8 cellular contexts compared by ENCODE assay signal in the genomic region with DNA sequence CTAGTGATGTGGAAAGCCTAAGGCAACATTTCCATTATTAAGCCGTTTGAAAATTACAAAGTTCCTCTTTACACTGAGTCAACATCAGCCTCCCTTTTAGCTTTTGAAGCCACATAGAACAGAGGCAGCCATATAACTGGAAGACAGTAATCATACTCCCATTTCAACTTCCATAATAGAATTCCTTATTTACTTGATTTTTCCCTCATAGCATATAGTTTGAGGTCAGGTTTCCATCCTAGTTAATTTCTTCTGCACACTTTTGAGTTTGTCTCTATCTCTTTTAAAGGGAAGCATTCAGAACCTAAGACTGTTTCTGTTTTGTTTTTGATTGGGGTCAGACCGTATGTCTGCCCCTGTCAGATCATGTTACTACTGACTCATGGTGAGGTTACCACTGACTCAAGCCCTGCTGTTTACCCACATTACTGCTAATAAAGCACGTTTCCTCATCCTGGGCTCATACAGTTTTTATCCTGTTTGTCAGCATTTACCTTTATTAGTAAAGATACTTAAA.
DNase-seq lines count a peak whose midpoint lies in the region; ATAC-seq, FAIRE-seq and TF ChIP-seq lines count a peak whose summit lies in the region.

No MANE protein-coding gene starts in this region.

- H3K9ac ChIP-seq in kidney (ENCODE audit: low read length in 2 of 2) = no peak overlapping the region

- peak overlapping the region; percentile 68 for H3K4me2 ChIP-seq in A549

- no peak for FAIRE-seq in A549 (lab: Jason Lieb, UNC)
- no peak for FAIRE-seq in kidney (lab: Jason Lieb, UNC)

- WGBS in A549 (ENCODE audit: missing lambda C conversion rate) = 4% methylated on average over 3 of the region's 3 CpGs

- TF ChIP-seq CTCF in A549 (IDR thresholded peaks at IDR 0.05) (no peak), kidney (IDR thresholded peaks at IDR 0.05; ENCODE audit: borderline replicate concordance, extremely low read depth, insufficient read depth) (no peak)

- POLR2A ChIA-PET in A549 (lab: Yijun Ruan, JAX) = no interaction called here

- peak; percentile 85 to 89 for ATAC-seq in A549
- ATAC-seq in GM18508 (IDR thresholded peaks at IDR 0.05; ENCODE audit: insufficient read depth, unreplicated experiment) = peak; percentile 68
- ATAC-seq in HG03469 (IDR thresholded peaks at IDR 0.05; ENCODE audit: unreplicated experiment) = peak; percentile 32
- ATAC-seq in GM18873 (IDR thresholded peaks at IDR 0.05; ENCODE audit: low FRiP score, unreplicated experiment) = no peak

- H3K4me3 ChIP-seq in A549 (no peak overlapping the region), kidney (ENCODE audit: low read length in 2 of 2) (no peak overlapping the region)

- intact Hi-C loops in kidney (cut with DNase I) = loop anchor here (10.0 kb wide), 1 partner anchor 300 kb away; no protein-coding TSS in a partner anchor

- TF ChIP-seq RAD21 in A549 (conservative IDR thresholded peaks at IDR 0.05 in 1 of 2, IDR thresholded peaks at IDR 0.05 in 1 of 2) = no peak; a peak in 1 of 5 replicates

- TF ChIP-seq POLR2A in A549 (IDR thresholded peaks at IDR 0.05; ENCODE audit: low read length) = no peak

- DNase-seq in A549 (ENCODE audit: low read depth in 1 of 2, low spot score in 1 of 2) = peak; percentile 66 to 76
- DNase-seq in SW480 (ENCODE audit: low spot score) = peak; percentile 81
- DNase-seq in hepatic stellate cell (ENCODE audit: low spot score) = peak; percentile 57
- no peak for DNase-seq in NCI-H146 treated with DMSO at 0.1 percent for 48 hours (lab: John Stamatoyannopoulos, UW; ENCODE audit: unreplicated experiment)
- DNase-seq in kidney = no peak

- H3K4me1 ChIP-seq in A549 = peaks cover 53% of the 10 kb centered on the region
- H3K4me1 ChIP-seq in kidney (ENCODE audit: control insufficient read depth in 1 of 2, insufficient read depth in 1 of 2, low read depth in 1 of 2, low read length in 2 of 2) = peaks cover 0 to 3% of the 10 kb centered on the region in 2 donors

- no peaks in the 10 kb centered on the region for H3K9me3 ChIP-seq in A549
- H3K9me3 ChIP-seq in kidney (ENCODE audit: control insufficient read depth in 1 of 2, low read length in 2 of 2) = no peaks in the 10 kb centered on the region

- CTCF ChIA-PET in A549 (lab: Yijun Ruan, JAX) = interaction anchor here (1.0 to 1.3 kb wide), 3 partner anchors 9 to 233 kb away, joined by 3 to 4 read pairs (median 3); no protein-coding TSS in a partner anchor

- TF ChIP-seq EP300 in A549 (IDR thresholded peaks at IDR 0.05) = peak; percentile 21 to 61; a peak in 3 of 5 replicates

- H3K36me3 ChIP-seq in kidney (ENCODE audit: control insufficient read depth in 1 of 2, insufficient read depth in 2 of 2, low read length in 2 of 2) = no peaks in the 10 kb centered on the region

- peak overlapping the region; percentile 55 to 74 for H3K27ac ChIP-seq in A549
- no peak overlapping the region for H3K27ac ChIP-seq in kidney (ENCODE audit: low read depth in 2 of 2, low read length in 2 of 2)

TF ChIP-seq in A549, 52 proteins besides CTCF, POLR2A, EP300 and RAD21:
- TF ChIP-seq JUNB (IDR thresholded peaks at IDR 0.05) (peak; percentile 89), TP53 (CRISPR knock-in tag; IDR thresholded peaks at IDR 0.05) (no peak), CHD2 (IDR thresholded peaks at IDR 0.05; ENCODE audit: low read length, partially characterized antibody) (no peak), JUN (IDR thresholded peaks at IDR 0.05) (peak; percentile 53 to 56; a peak in 2 of 5 replicates), TFCP2L1 (CRISPR knock-in tag; IDR thresholded peaks at IDR 0.05) (no peak), BHLHE40 (IDR thresholded peaks at IDR 0.05; ENCODE audit: low read depth, low read length) (peak; percentile 13; the same call in 1 of the 2 replicates), HOXA7 (CRISPR knock-in tag; IDR thresholded peaks at IDR 0.05) (no peak), CEBPB (IDR thresholded peaks at IDR 0.05) (peak in 1 of 2 experiments; percentile 68; a peak in 3 of 4 replicates), MAFK (IDR thresholded peaks at IDR 0.05; ENCODE audit: partially characterized antibody) (peak; percentile 76), KDM1A (IDR thresholded peaks at IDR 0.05; ENCODE audit: low read depth) (no peak), GATA3 (IDR thresholded peaks at IDR 0.05; ENCODE audit: borderline replicate concordance) (peak; percentile 85), FOSL2 (IDR thresholded peaks at IDR 0.05) (peak; percentile 86), FOSL2 (CRISPR knock-in tag; IDR thresholded peaks at IDR 0.05) (peak; percentile 95), FOXS1 (CRISPR knock-in tag; IDR thresholded peaks at IDR 0.05) (peak; percentile 48; the same call in 1 of the 2 replicates)
- TF ChIP-seq, protein P1, sequence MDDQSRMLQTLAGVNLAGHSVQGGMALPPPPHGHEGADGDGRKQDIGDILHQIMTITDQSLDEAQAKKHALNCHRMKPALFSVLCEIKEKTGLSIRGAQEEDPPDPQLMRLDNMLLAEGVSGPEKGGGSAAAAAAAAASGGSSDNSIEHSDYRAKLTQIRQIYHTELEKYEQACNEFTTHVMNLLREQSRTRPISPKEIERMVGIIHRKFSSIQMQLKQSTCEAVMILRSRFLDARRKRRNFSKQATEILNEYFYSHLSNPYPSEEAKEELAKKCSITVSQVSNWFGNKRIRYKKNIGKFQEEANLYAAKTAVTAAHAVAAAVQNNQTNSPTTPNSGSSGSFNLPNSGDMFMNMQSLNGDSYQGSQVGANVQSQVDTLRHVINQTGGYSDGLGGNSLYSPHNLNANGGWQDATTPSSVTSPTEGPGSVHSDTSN (IDR thresholded peaks at IDR 0.05) = no peak
- TF ChIP-seq, protein P2, sequence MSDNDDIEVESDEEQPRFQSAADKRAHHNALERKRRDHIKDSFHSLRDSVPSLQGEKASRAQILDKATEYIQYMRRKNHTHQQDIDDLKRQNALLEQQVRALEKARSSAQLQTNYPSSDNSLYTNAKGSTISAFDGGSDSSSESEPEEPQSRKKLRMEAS (IDR thresholded peaks at IDR 0.05) = peak; percentile 78
- TF ChIP-seq, protein P3, sequence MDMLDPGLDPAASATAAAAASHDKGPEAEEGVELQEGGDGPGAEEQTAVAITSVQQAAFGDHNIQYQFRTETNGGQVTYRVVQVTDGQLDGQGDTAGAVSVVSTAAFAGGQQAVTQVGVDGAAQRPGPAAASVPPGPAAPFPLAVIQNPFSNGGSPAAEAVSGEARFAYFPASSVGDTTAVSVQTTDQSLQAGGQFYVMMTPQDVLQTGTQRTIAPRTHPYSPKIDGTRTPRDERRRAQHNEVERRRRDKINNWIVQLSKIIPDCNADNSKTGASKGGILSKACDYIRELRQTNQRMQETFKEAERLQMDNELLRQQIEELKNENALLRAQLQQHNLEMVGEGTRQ (IDR thresholded peaks at IDR 0.05) = no peak
- TF ChIP-seq, protein P4, sequence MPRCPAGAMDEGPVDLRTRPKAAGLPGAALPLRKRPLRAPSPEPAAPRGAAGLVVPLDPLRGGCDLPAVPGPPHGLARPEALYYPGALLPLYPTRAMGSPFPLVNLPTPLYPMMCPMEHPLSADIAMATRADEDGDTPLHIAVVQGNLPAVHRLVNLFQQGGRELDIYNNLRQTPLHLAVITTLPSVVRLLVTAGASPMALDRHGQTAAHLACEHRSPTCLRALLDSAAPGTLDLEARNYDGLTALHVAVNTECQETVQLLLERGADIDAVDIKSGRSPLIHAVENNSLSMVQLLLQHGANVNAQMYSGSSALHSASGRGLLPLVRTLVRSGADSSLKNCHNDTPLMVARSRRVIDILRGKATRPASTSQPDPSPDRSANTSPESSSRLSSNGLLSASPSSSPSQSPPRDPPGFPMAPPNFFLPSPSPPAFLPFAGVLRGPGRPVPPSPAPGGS (IDR thresholded peaks at IDR 0.05) = 0 out of 3 replicates have a peak, but pooled peaks have one; percentile 40
TF ChIP-seq in A549: peak in this region for 10.

Comparison
In these comparisons a context has a peak if more than half of its experiments do, and no peak if none do; other contexts are left out.
1. DNase-seq: peak in A549 (2 of 2), SW480 (single experiment) and hepatic stellate cell (single experiment); none in NCI-H146 treated with DMSO at 0.1 percent for 48 hours (single experiment) and kidney (single experiment).
2. H3K27ac ChIP-seq: peak in A549 (2 of 2); none in kidney (0 of 2).